In genomic region chr14:91942946-91943345, GRCh38 we compare ENCODE assay signal across 1 cellular context.
TF ChIP-seq lines count a peak whose summit lies in the region.

No MANE protein-coding gene starts in this region.

TF ChIP-seq in SK-N-SH treated with all-trans-retinoic acid at 6 μM for 48 hours, 23 proteins besides CTCF, POLR2A, EP300 and RAD21 (continued from another document):
- TF ChIP-seq BACH2 (CRISPR knock-in tag; IDR thresholded peaks at IDR 0.05; ENCODE audit: borderline replicate concordance) (no peak), ZNF70 (CRISPR knock-in tag; IDR thresholded peaks at IDR 0.05) (no peak), TSHZ2 (CRISPR knock-in tag; IDR thresholded peaks at IDR 0.05) (no peak), TCF4 (CRISPR knock-in tag; IDR thresholded peaks at IDR 0.05; ENCODE audit: borderline replicate concordance) (no peak), ESRRG (CRISPR knock-in tag; IDR thresholded peaks at IDR 0.05) (no peak), RARB (CRISPR knock-in tag; IDR thresholded peaks at IDR 0.05) (no peak)
TF ChIP-seq in SK-N-SH treated with all-trans-retinoic acid at 6 μM for 48 hours: peak in this region for 0.
